15 cellular contexts compared by ENCODE assay signal in genomic region chr12:2450553-2450952, GRCh38.
A peak's percentile ranks its signal among the peaks of the same experiment; 100 is the strongest.
DNase-seq lines count a peak whose midpoint lies in the region; ATAC-seq and TF ChIP-seq lines count a peak whose summit lies in the region.
"Had no signal": no experiment of that assay in that cellular context is flagged by ENCODE, and none has a peak within 500 bp of the region (broad histone marks: within the 10 kb centered on the region; RNA-seq: fewer than 3 reads in every experiment).

No MANE protein-coding gene starts in this region.

- H3K27ac ChIP-seq in left ventricle myocardium inferior (replicated peaks) (peak overlapping the region; percentile 66), right cardiac atrium (ENCODE audit: low read length) (no peak overlapping the region), sigmoid colon (peak overlapping the region in 1 of 4 donors; percentile 11), foreskin keratinocyte (no peak overlapping the region)

- H3K4me1 ChIP-seq in left ventricle myocardium inferior (peaks cover 50% of the 10 kb centered on the region), right cardiac atrium (ENCODE audit: control insufficient read depth, insufficient read depth, low read length) (no peaks in the 10 kb centered on the region), sigmoid colon (peaks cover 0 to 11% (median 0%) of the 10 kb centered on the region in 4 donors), foreskin keratinocyte (no peaks in the 10 kb centered on the region)
- H3K4me1 ChIP-seq: HAP-1 had no signal

- H3K4me3 ChIP-seq in left ventricle myocardium inferior = no peak overlapping the region
- H3K4me3 ChIP-seq in right cardiac atrium (ENCODE audit: low read length) = no peak overlapping the region
- no peak overlapping the region for H3K4me3 ChIP-seq in sigmoid colon
- H3K4me3 ChIP-seq: HAP-1 had no signal

- TF ChIP-seq CTCF in left ventricle myocardium inferior (IDR thresholded peaks at IDR 0.05; ENCODE audit: borderline replicate concordance) = no peak
- TF ChIP-seq CTCF in sigmoid colon (IDR thresholded peaks at IDR 0.05) = no peak
- TF ChIP-seq CTCF in foreskin keratinocyte (conservative IDR thresholded peaks at IDR 0.05) = no peak
- no peak for TF ChIP-seq CTCF in GM10266 (IDR thresholded peaks at IDR 0.05; ENCODE audit: control insufficient read depth, insufficient read depth, low read depth, missing control alignments)

- TF ChIP-seq POLR2A in sigmoid colon (IDR thresholded peaks at IDR 0.05) = no peak

- DNase-seq in left ventricle myocardium inferior (no peak), right cardiac atrium (no peak), left ventricle myocardium superior (no peak), sigmoid colon (peak; percentile 7), foreskin keratinocyte (no peak), GM10266 (ENCODE audit: extremely low spot score) (no peak)
- DNase-seq: C1 segment of cervical spinal cord; Calu3; CD4-positive, alpha-beta memory T cell; COR-L47; DMS53; DMS79 treated with DMSO at 0.1 percent for 48 hours; GF-D8; GOT3 had no signal

- TF ChIP-seq EP300 in sigmoid colon (IDR thresholded peaks at IDR 0.05) = no peak

- ATAC-seq in right cardiac atrium (no peak), left ventricle myocardium superior (peak; percentile 63), foreskin keratinocyte (no peak)

- H3K36me3 ChIP-seq in left ventricle myocardium inferior (peaks cover 11% of the 10 kb centered on the region), sigmoid colon (peaks cover 0 to 40% (median 9%) of the 10 kb centered on the region in 4 donors)
- H3K36me3 ChIP-seq: HAP-1 had no signal

- intact Hi-C loops in left ventricle myocardium inferior (cut with micrococcal nuclease) = no loop called here
- intact Hi-C loops in right cardiac atrium (cut with DNase I) = no loop called here
- intact Hi-C loops in left ventricle myocardium superior (cut with micrococcal nuclease) = no loop called here
- intact Hi-C loops in sigmoid colon (cut with DNase I) = no loop called here

- WGBS in right cardiac atrium = 75% methylated on average over 9 of the region's 9 CpGs
- WGBS in sigmoid colon, 2 donors = 87 to 92% methylated on average over 9 of the region's 9 CpGs

- no peaks in the 10 kb centered on the region for H3K27me3 ChIP-seq in left ventricle myocardium inferior (ENCODE audit: low read depth)
- H3K27me3 ChIP-seq in right cardiac atrium (ENCODE audit: control insufficient read depth, insufficient read depth) = no peaks in the 10 kb centered on the region
- no peaks in the 10 kb centered on the region for H3K27me3 ChIP-seq in sigmoid colon
- no peaks in the 10 kb centered on the region for H3K27me3 ChIP-seq in foreskin keratinocyte

- no peaks in the 10 kb centered on the region for H3K9me3 ChIP-seq in left ventricle myocardium inferior (replicated peaks)
- no peaks in the 10 kb centered on the region for H3K9me3 ChIP-seq in right cardiac atrium (ENCODE audit: control insufficient read depth, low read length)
- H3K9me3 ChIP-seq in sigmoid colon = no peaks in the 10 kb centered on the region
- H3K9me3 ChIP-seq: HAP-1 had no signal
